Comparison of ENCODE assay signal across 8 cellular contexts in genomic region chr19:45456500-45456815, GRCh38. TPM values are rescaled to one million over a fixed set of nuclear protein-coding genes. Genes with fewer than 3 reads are reported as not detected.
DNase-seq lines count a peak whose midpoint lies in the region; ATAC-seq and TF ChIP-seq lines count a peak whose summit lies in the region.
"Had no signal": no experiment of that assay in that cellular context is flagged by ENCODE, and none has a peak within 500 bp of the region (broad histone marks: within the 10 kb centered on the region; RNA-seq: fewer than 3 reads in every experiment).

No MANE protein-coding gene starts in this region.

- peaks cover 7% of the 10 kb centered on the region; the same call in 1 of the 2 replicates for H3K4me1 ChIP-seq in HEK293 (ENCODE audit: control insufficient read depth, insufficient read depth, low read length)
- peaks cover 0 to 5% of the 10 kb centered on the region in 2 donors for H3K4me1 ChIP-seq in lung (ENCODE audit: control insufficient read depth in 2 of 2, insufficient read depth in 2 of 2, low read length in 2 of 2)
- peaks cover 25 to 36% (median 28%) of the 10 kb centered on the region in 4 donors for H3K4me1 ChIP-seq in stomach

- H3K9me3 Mint-ChIP-seq in activated naive CD8-positive, alpha-beta T cell treated with anti-CD3 and anti-CD28 coated beads, Interleukin-2, amount 50 U/mL, for 24 hours, result no peaks in the 10 kb centered on the region

- TF ChIP-seq POLR2A in stomach (IDR thresholded peaks at IDR 0.05), result no peak

- H3K9me3 ChIP-seq in HEK293 (ENCODE audit: control insufficient read depth, insufficient read depth, low read depth, low read length) (no peaks in the 10 kb centered on the region), lung (ENCODE audit: control insufficient read depth in 2 of 2, insufficient read depth in 1 of 2, low read length in 1 of 2) (no peaks in the 10 kb centered on the region), stomach (no peaks in the 10 kb centered on the region)

- POLR2A ChIA-PET in HEK293 (lab: Yijun Ruan, JAX), result interaction anchor here (0.7 to 4.2 kb wide), 2 partner anchors 12 to 33 kb away, joined by 8 to 52 read pairs; partner anchors contain the start of genes ERCC1 and FOSB

- DNase-seq in activated naive CD8-positive, alpha-beta T cell treated with anti-CD3 and anti-CD28 coated beads, Interleukin-2, amount 50 U/mL, for 24 hours, result no peak
- no peak for DNase-seq in lung (ENCODE audit: low spot score)
- DNase-seq in stomach, result no peak
- no peak for DNase-seq in NCI-H1105 treated with DMSO at 0.1 percent for 48 hours (lab: John Stamatoyannopoulos, UW)
- no peak for DNase-seq in NCI-H2081 (lab: John Stamatoyannopoulos, UW)
- no peak for DNase-seq in germinal center (ENCODE audit: low spot score)
- DNase-seq: cortex of kidney had no signal

- peak overlapping the region; percentile 87 for H3K27ac Mint-ChIP-seq in activated naive CD8-positive, alpha-beta T cell treated with anti-CD3 and anti-CD28 coated beads, Interleukin-2, amount 50 U/mL, for 24 hours

- no peak for ATAC-seq in activated naive CD8-positive, alpha-beta T cell treated with anti-CD3 and anti-CD28 coated beads, Interleukin-2, amount 50 U/mL, for 24 hours
- ATAC-seq in lung (ENCODE audit: insufficient read depth, low FRiP score), result no peak

- intact Hi-C loops in stomach (cut with DNase I; ENCODE audit: low total_unique reads), result no loop called here

- peaks cover 30% of the 10 kb centered on the region for H3K4me1 Mint-ChIP-seq in activated naive CD8-positive, alpha-beta T cell treated with anti-CD3 and anti-CD28 coated beads, Interleukin-2, amount 50 U/mL, for 24 hours

- H3K4me3 Mint-ChIP-seq in activated naive CD8-positive, alpha-beta T cell treated with anti-CD3 and anti-CD28 coated beads, Interleukin-2, amount 50 U/mL, for 24 hours, result peak overlapping the region; percentile 38

- H3K27ac ChIP-seq in HEK293 (ENCODE audit: extremely low read depth, low read depth, low read length), result no peak overlapping the region
- peak overlapping the region; percentile 77 to 93 for H3K27ac ChIP-seq in lung (ENCODE audit: low read depth in 1 of 2, low read length in 1 of 2)
- peak overlapping the region; percentile 81 to 91 (median 88) for H3K27ac ChIP-seq in stomach

- no peak for TF ChIP-seq CTCF in HEK293 (tag by site-specific recombination; IDR thresholded peaks at IDR 0.05)
- TF ChIP-seq CTCF in lung (IDR thresholded peaks at IDR 0.05; ENCODE audit: control extremely low read depth, extremely low read depth), result no peak
- TF ChIP-seq CTCF in stomach (IDR thresholded peaks at IDR 0.05), result no peak

- no peak overlapping the region for H3K4me3 ChIP-seq in HEK293 (ENCODE audit: low read depth, low read length)
- H3K4me3 ChIP-seq in lung, result no peak overlapping the region
- H3K4me3 ChIP-seq in stomach, result no peak overlapping the region

- CTCF ChIA-PET in HEK293 (lab: Yijun Ruan, JAX), result interaction anchor here (0.5 to 2.0 kb wide), 7 partner anchors 9 to 574 kb away, joined by 3 to 20 read pairs (median 3); partner anchors contain the start of gene FOSB

- no peaks in the 10 kb centered on the region for H3K27me3 ChIP-seq in lung (ENCODE audit: control insufficient read depth, insufficient read depth)
- no peaks in the 10 kb centered on the region for H3K27me3 ChIP-seq in stomach

- H3K36me3 ChIP-seq in HEK293 (ENCODE audit: control insufficient read depth in 2 of 2, insufficient read depth in 1 of 2, low read length in 2 of 2), result no peaks in the 10 kb centered on the region; a peak in 1 of 3 replicates
- no peaks in the 10 kb centered on the region for H3K36me3 ChIP-seq in lung (ENCODE audit: control insufficient read depth in 2 of 2, insufficient read depth in 2 of 2, low read length in 2 of 2)
- no peaks in the 10 kb centered on the region for H3K36me3 ChIP-seq in stomach

- peaks cover 2% of the 10 kb centered on the region for H3K27me3 Mint-ChIP-seq in activated naive CD8-positive, alpha-beta T cell treated with anti-CD3 and anti-CD28 coated beads, Interleukin-2, amount 50 U/mL, for 24 hours

- H3K36me3 Mint-ChIP-seq in activated naive CD8-positive, alpha-beta T cell treated with anti-CD3 and anti-CD28 coated beads, Interleukin-2, amount 50 U/mL, for 24 hours (ENCODE audit: low read depth), result no peaks in the 10 kb centered on the region

- 26 to 50% methylated on average over 2 of the region's 2 CpGs for WGBS in lung, 2 donors
- 46 to 75% (median 60%) methylated on average over 2 of the region's 2 CpGs for WGBS in stomach, 5 donors

- TF ChIP-seq EP300 in stomach (IDR thresholded peaks at IDR 0.05), result no peak

TF ChIP-seq in HEK293, 187 proteins besides CTCF, POLR2A, EP300 and RAD21:
- TF ChIP-seq ZNF121 (tag by site-specific recombination; IDR thresholded peaks at IDR 0.05) (peak; percentile 91), ZNF280C (tag by site-specific recombination; IDR thresholded peaks at IDR 0.05) (no peak)
TF ChIP-seq in HEK293: peak in this region for 1.

RNA-seq across cellular contexts. Expression of gene FOSB, which starts 11.3 kb away (rescaled TPM):
- 10 to 100 TPM in 1 of 2 donors, 1 to 10 TPM in 1; 9.9 to 24.2 TPM for total RNA-seq in lung
- polyA plus RNA-seq in lung, result 10 to 100 TPM in 1 of 2 donors, 1 to 10 TPM in 1; 7.9 to 22.8 TPM
- total RNA-seq in stomach, result 10 to 100 TPM in 2 of 5 donors, 1 to 10 TPM in 3; 1.2 to 76.8 (median 5.5) TPM
- polyA plus RNA-seq in stomach, result 10 to 100 TPM in 2 of 3 donors, 1 to 10 TPM in 1; 6.9 to 20.9 (median 11.1) TPM

RNA-seq across cellular contexts. Expression of gene ERCC1, which starts 32.7 kb away (rescaled TPM):
- total RNA-seq in lung (10 to 100 TPM; 72.4 to 82.3 TPM), stomach (10 to 100 TPM in 4 of 5 donors, 1 to 10 TPM in 1; 7.8 to 79.3 (median 36.9) TPM)
- polyA plus RNA-seq in lung (10 to 100 TPM; 53.2 to 54.0 TPM), stomach (10 to 100 TPM; 53.9 to 66.9 (median 54.6) TPM)

RNA-seq across cellular contexts. Expression of gene RTN2, which starts 40.4 kb away (rescaled TPM):
- total RNA-seq in lung (10 to 100 TPM in 1 of 2 donors, 1 to 10 TPM in 1; 5.4 to 10.9 TPM), stomach (10 to 100 TPM in 2 of 5 donors, 1 to 10 TPM in 2, not detected in 1; 2.0 to 37.3 (median 10.6) TPM)
- polyA plus RNA-seq in lung (10 to 100 TPM in 1 of 2 donors, 1 to 10 TPM in 1; 8.3 to 10.3 TPM), stomach (1 to 10 TPM; 4.7 to 9.3 (median 7.9) TPM)

RNA-seq across cellular contexts. Expression of gene PPM1N, which starts 41.8 kb away (rescaled TPM):
- total RNA-seq in lung (1 to 10 TPM in 1 of 2 donors, under 1 TPM in 1; 0.37 to 2.3 TPM), stomach (1 to 10 TPM in 1 of 5 donors, under 1 TPM in 1, not detected in 3; 0.92 to 1.6 TPM)
- polyA plus RNA-seq in lung (1 to 10 TPM; 1.0 to 8.1 TPM), stomach (1 to 10 TPM; 1.9 to 5.2 (median 4.9) TPM)

RNA-seq across cellular contexts. Expression of gene POLR1G, which starts 50.0 kb away (rescaled TPM):
- total RNA-seq in lung, result 1 to 10 TPM; 3.6 to 8.3 TPM
- 1 to 10 TPM; 5.2 to 6.6 TPM for polyA plus RNA-seq in lung
- 1 to 10 TPM in 2 of 5 donors, under 1 TPM in 1, not detected in 2; 0.55 to 5.9 (median 2.2) TPM for total RNA-seq in stomach
- 1 to 10 TPM; 1.8 to 7.2 (median 3.4) TPM for polyA plus RNA-seq in stomach
